Comparison of ENCODE assay signal across 13 cellular contexts in genomic region chr14:73727181-73727580, GRCh38. TPM values are rescaled to one million over a fixed set of nuclear protein-coding genes. Genes with fewer than 3 reads are reported as not detected.
DNase-seq lines count a peak whose midpoint lies in the region; ATAC-seq and TF ChIP-seq lines count a peak whose summit lies in the region.
"Had no signal": no experiment of that assay in that cellular context is flagged by ENCODE, and none has a peak within 500 bp of the region (broad histone marks: within the 10 kb centered on the region; RNA-seq: fewer than 3 reads in every experiment).

No MANE protein-coding gene starts in this region.

- intact Hi-C loops in heart right ventricle (cut with DNase I): loop anchor here in 7 of 10 donors (5.0 to 10.0 kb wide), 4 partner anchors 35 to 100 kb away; a partner anchor contains a TSS
- intact Hi-C loops in Right ventricle myocardium inferior (cut with DNase I): loop anchor here (5.0 kb wide), 1 partner anchor 160 kb away; the partner anchor contains the start of gene ZNF410
- intact Hi-C loops in activated T-helper 1 cell treated with anti-CD3 and anti-CD28 coated beads, Interleukin-12 subunit alpha, Interleukin-12 subunit beta, Interleukin-2, Interleukin-4 antibody, amounts not matched to agents 30 ng/mL and 10 ng/mL and 1 ng/mL, durations not matched to agents 14 hours and 24 hours and 36 hours (cut with micrococcal nuclease): no loop called here
- intact Hi-C loops in uterus (cut with DNase I; ENCODE audit: low total_unique reads): loop anchor here (5.0 to 10.0 kb wide), 2 partner anchors 82 to 100 kb away; partner anchors contain the start of gene DNAL1
- intact Hi-C loops in natural killer cell (cut with micrococcal nuclease): no loop called here

- 88 to 95% methylated on average over 7 of the region's 7 CpGs for WGBS in heart right ventricle, 2 donors

- H3K4me1 Mint-ChIP-seq in activated T-helper 1 cell treated with anti-CD3 and anti-CD28 coated beads, Interleukin-12 subunit alpha, Interleukin-12 subunit beta, Interleukin-2, Interleukin-4 antibody, amounts not matched to agents 30 ng/mL and 10 ng/mL and 1 ng/mL, durations not matched to agents 14 hours and 24 hours and 36 hours (ENCODE audit: low read depth): peaks cover 30% of the 10 kb centered on the region
- peaks cover 15 to 23% of the 10 kb centered on the region in 2 donors for H3K4me1 Mint-ChIP-seq in natural killer cell

- ATAC-seq in heart right ventricle (no peak), Right ventricle myocardium inferior (no peak), natural killer cell (no peak)
- ATAC-seq: esophagus mucosa had no signal

- H3K36me3 Mint-ChIP-seq in activated T-helper 1 cell treated with anti-CD3 and anti-CD28 coated beads, Interleukin-12 subunit alpha, Interleukin-12 subunit beta, Interleukin-2, Interleukin-4 antibody, amounts not matched to agents 30 ng/mL and 10 ng/mL and 1 ng/mL, durations not matched to agents 14 hours and 24 hours and 36 hours (ENCODE audit: low read depth): peaks cover 46% of the 10 kb centered on the region
- peaks cover 11% of the 10 kb centered on the region for H3K36me3 Mint-ChIP-seq in natural killer cell

- TF ChIP-seq CTCF in heart right ventricle (IDR thresholded peaks at IDR 0.05) (no peak), uterus (IDR thresholded peaks at IDR 0.05) (no peak), natural killer cell (IDR thresholded peaks at IDR 0.05) (no peak), GM10266 (IDR thresholded peaks at IDR 0.05; ENCODE audit: control insufficient read depth, insufficient read depth, low read depth, missing control alignments) (no peak)

- peak overlapping the region; percentile 55 for H3K27ac Mint-ChIP-seq in activated T-helper 1 cell treated with anti-CD3 and anti-CD28 coated beads, Interleukin-12 subunit alpha, Interleukin-12 subunit beta, Interleukin-2, Interleukin-4 antibody, amounts not matched to agents 30 ng/mL and 10 ng/mL and 1 ng/mL, durations not matched to agents 14 hours and 24 hours and 36 hours
- H3K27ac Mint-ChIP-seq in natural killer cell: no peak overlapping the region

- H3K9ac ChIP-seq in muscle layer of colon (ENCODE audit: low read length): no peak overlapping the region

- H3K4me3 ChIP-seq in heart right ventricle (no peak overlapping the region), muscle layer of colon (ENCODE audit: low read depth in 1 of 2, low read length in 2 of 2) (no peak overlapping the region), uterus (no peak overlapping the region)

- no peak overlapping the region for H3K4me3 Mint-ChIP-seq in activated T-helper 1 cell treated with anti-CD3 and anti-CD28 coated beads, Interleukin-12 subunit alpha, Interleukin-12 subunit beta, Interleukin-2, Interleukin-4 antibody, amounts not matched to agents 30 ng/mL and 10 ng/mL and 1 ng/mL, durations not matched to agents 14 hours and 24 hours and 36 hours
- no peak overlapping the region for H3K4me3 Mint-ChIP-seq in natural killer cell

- H3K4me1 ChIP-seq in heart right ventricle: peaks cover 34 to 91% (median 83%) of the 10 kb centered on the region in 9 donors
- peaks cover 68% of the 10 kb centered on the region for H3K4me1 ChIP-seq in muscle layer of colon (ENCODE audit: insufficient read depth, low read length)
- H3K4me1 ChIP-seq in uterus: peaks cover 11 to 25% of the 10 kb centered on the region in 2 donors

- H3K36me3 ChIP-seq in heart right ventricle (peaks cover 0 to 96% (median 41%) of the 10 kb centered on the region in 9 donors), muscle layer of colon (ENCODE audit: insufficient read depth, low read length) (peaks cover 72% of the 10 kb centered on the region), uterus (no peaks in the 10 kb centered on the region)

- H3K27me3 Mint-ChIP-seq in activated T-helper 1 cell treated with anti-CD3 and anti-CD28 coated beads, Interleukin-12 subunit alpha, Interleukin-12 subunit beta, Interleukin-2, Interleukin-4 antibody, amounts not matched to agents 30 ng/mL and 10 ng/mL and 1 ng/mL, durations not matched to agents 14 hours and 24 hours and 36 hours (ENCODE audit: insufficient read depth): no peaks in the 10 kb centered on the region
- no peaks in the 10 kb centered on the region for H3K27me3 Mint-ChIP-seq in natural killer cell (ENCODE audit: low read depth in 2 of 2)

- no peak for TF ChIP-seq POLR2A in uterus (IDR thresholded peaks at IDR 0.05)

- H3K9me3 Mint-ChIP-seq in activated T-helper 1 cell treated with anti-CD3 and anti-CD28 coated beads, Interleukin-12 subunit alpha, Interleukin-12 subunit beta, Interleukin-2, Interleukin-4 antibody, amounts not matched to agents 30 ng/mL and 10 ng/mL and 1 ng/mL, durations not matched to agents 14 hours and 24 hours and 36 hours: no peaks in the 10 kb centered on the region
- no peaks in the 10 kb centered on the region for H3K9me3 Mint-ChIP-seq in natural killer cell

- no peak for DNase-seq in heart right ventricle
- DNase-seq in Right ventricle myocardium inferior (ENCODE audit: missing footprints): no peak
- DNase-seq in activated T-helper 1 cell treated with anti-CD3 and anti-CD28 coated beads, Interleukin-12 subunit alpha, Interleukin-12 subunit beta, Interleukin-2, Interleukin-4 antibody, amounts not matched to agents 30 ng/mL and 10 ng/mL and 1 ng/mL, durations not matched to agents 14 hours and 24 hours and 36 hours (ENCODE audit: low spot score): no peak
- no peak for DNase-seq in uterus
- DNase-seq in amygdala (lab: John Stamatoyannopoulos, UW): no peak
- no peak for DNase-seq in natural killer cell
- no peak for DNase-seq in GM10266 (ENCODE audit: extremely low spot score)
- DNase-seq: activated gamma-delta T cell, BE2C, NCI-H2081 treated with DMSO at 0.1 percent for 48 hours had no signal

- H3K9me3 ChIP-seq in heart right ventricle (no peaks in the 10 kb centered on the region), muscle layer of colon (ENCODE audit: low read length) (no peaks in the 10 kb centered on the region), uterus (no peaks in the 10 kb centered on the region)
- H3K9me3 ChIP-seq: BE2C, neutrophil had no signal

- H3K27ac ChIP-seq in heart right ventricle (peak overlapping the region in 7 of 10 donors; percentile 70 to 91 (median 80)), muscle layer of colon (ENCODE audit: low read depth, low read length) (peak overlapping the region; percentile 46), uterus (peak overlapping the region; percentile 84 to 85)
- H3K27ac ChIP-seq: neutrophil had no signal

- H3K27me3 ChIP-seq in heart right ventricle (no peaks in the 10 kb centered on the region), muscle layer of colon (ENCODE audit: control insufficient read depth in 1 of 2, insufficient read depth in 2 of 2, low read length in 2 of 2) (no peaks in the 10 kb centered on the region), uterus (no peaks in the 10 kb centered on the region)
- H3K27me3 ChIP-seq: BE2C, neutrophil had no signal

RNA-seq across cellular contexts. Expression of gene PNMA1, which starts 13.0 kb away (rescaled TPM):
- total RNA-seq in heart right ventricle: 10 to 100 TPM; 13.9 to 30.8 (median 23.6) TPM
- 10 to 100 TPM in 1 of 2 donors, 1 to 10 TPM in 1; 6.6 to 15.7 TPM for polyA plus RNA-seq in heart right ventricle
- total RNA-seq in Right ventricle myocardium inferior: 14.9 TPM
- total RNA-seq in activated T-helper 1 cell treated with anti-CD3 and anti-CD28 coated beads, Interleukin-12 subunit alpha, Interleukin-12 subunit beta, Interleukin-2, Interleukin-4 antibody, amounts not matched to agents 30 ng/mL and 10 ng/mL and 1 ng/mL, durations not matched to agents 14 hours and 24 hours and 36 hours: 29.7 and 30.6 TPM in 2 replicates
- 10 to 100 TPM; 12.6 to 58.0 (median 39.4) TPM for total RNA-seq in uterus
- total RNA-seq in natural killer cell: 10 to 100 TPM; 26.0 to 32.3 (median 28.9) TPM

Comparison
In these comparisons a context has a peak if more than half of its experiments do, and no peak if none do; other contexts are left out.
1. intact Hi-C loops: an anchor here in heart right ventricle (5.0 to 10.0 kb wide), Right ventricle myocardium inferior (5.0 kb wide) and uterus (5.0 to 10.0 kb wide); none called in activated T-helper 1 cell treated with anti-CD3 and anti-CD28 coated beads, Interleukin-12 subunit alpha, Interleukin-12 subunit beta, Interleukin-2, Interleukin-4 antibody, amounts not matched to agents 30 ng/mL and 10 ng/mL and 1 ng/mL, durations not matched to agents 14 hours and 24 hours and 36 hours and natural killer cell.